In the genomic region with DNA sequence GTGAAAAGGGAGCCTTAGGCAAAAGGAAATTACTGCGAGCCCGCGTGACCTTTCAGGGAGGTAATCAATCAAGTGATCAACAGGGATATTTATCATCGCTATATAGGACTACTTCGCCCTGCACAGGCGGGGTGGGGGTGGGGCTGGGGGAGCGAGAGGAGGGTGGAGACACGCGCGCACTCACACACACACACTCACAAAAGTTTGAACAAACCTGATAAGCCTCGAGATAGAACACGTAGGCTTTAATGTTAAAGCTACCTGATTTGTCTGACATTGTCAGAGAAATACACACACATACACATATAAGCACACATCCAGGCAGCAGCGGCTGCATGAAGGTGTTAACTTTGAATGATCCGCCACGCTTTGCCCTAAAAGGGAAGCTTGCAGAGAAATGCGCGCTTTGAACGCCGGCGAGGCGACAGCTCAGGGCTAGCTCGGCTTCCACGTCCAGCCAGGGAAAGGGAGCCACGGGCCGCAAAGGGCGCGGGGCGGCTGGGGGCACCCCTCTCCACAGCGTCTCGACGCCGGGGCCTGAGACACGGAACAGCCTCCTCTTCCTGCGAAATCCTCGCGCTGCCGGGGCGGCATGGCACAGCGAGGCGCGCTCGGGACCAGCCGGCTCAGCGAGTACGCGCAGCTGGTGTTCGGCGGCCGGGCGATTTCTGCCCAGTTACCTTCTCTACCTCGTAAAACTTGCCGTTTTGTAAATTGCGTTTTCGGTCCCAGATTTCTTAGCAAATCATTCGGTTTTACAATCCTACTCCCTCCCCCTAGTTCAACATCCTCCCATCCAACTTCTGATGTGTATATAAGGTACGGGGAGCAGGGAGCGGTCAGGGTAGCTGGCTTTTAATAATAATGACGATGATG, we compare ENCODE assay signal across 8 cellular contexts. TPM values are rescaled to one million over a fixed set of nuclear protein-coding genes. Genes with fewer than 3 reads are reported as not detected.
A peak's percentile ranks its signal among the peaks of the same experiment; 100 is the strongest.
DNase-seq lines count a peak whose midpoint lies in the region; TF ChIP-seq lines count a peak whose summit lies in the region.

No MANE protein-coding gene starts in this region.

- CTCF ChIA-PET in Calu3 (lab: Charles Lee), result interaction anchor here (0.6 to 3.7 kb wide), 35 partner anchors 18 to 1221 kb away, joined by 3 to 66 read pairs (median 4); a partner anchor contains a TSS
- CTCF ChIA-PET in HEK293T (lab: Yijun Ruan, JAX), result interaction anchor here (0.6 to 1.7 kb wide), 13 partner anchors 9 to 803 kb away, joined by 3 to 7 read pairs (median 3); no protein-coding TSS in a partner anchor
- CTCF ChIA-PET in SK-N-SH (lab: Yijun Ruan, JAX), result interaction anchor here (0.6 to 14.6 kb wide), 75 partner anchors 8 to 1079 kb away, joined by 3 to 322 read pairs (median 4); no protein-coding TSS in a partner anchor

- H3F3A ChIP-seq in SK-N-SH (replicated peaks; ENCODE audit: insufficient read depth), result peaks cover 5% of the 10 kb centered on the region

- H3K4me1 Mint-ChIP-seq in Calu3 (ENCODE audit: low read depth, unreplicated experiment) (peaks cover 30% of the 10 kb centered on the region), nephron progenitor cell (peaks cover 53% of the 10 kb centered on the region)

- no peak overlapping the region for H3K9ac ChIP-seq in SK-N-SH

- H3K79me2 ChIP-seq in SK-N-SH (ENCODE audit: insufficient read depth), result no peaks in the 10 kb centered on the region

- H3K27me3 Mint-ChIP-seq in Calu3 (ENCODE audit: unreplicated experiment), result no peaks in the 10 kb centered on the region
- H3K27me3 Mint-ChIP-seq in nephron progenitor cell (ENCODE audit: low read depth, poor library complexity), result peaks cover 89% of the 10 kb centered on the region

- 0 out of 2 replicates have a peak, but pooled peaks cover 2% of the 10 kb centered on the region for H3K9me3 ChIP-seq in SK-N-SH

- H3K27ac Mint-ChIP-seq in Calu3 (ENCODE audit: unreplicated experiment) (peak overlapping the region; percentile 60), nephron progenitor cell (no peak overlapping the region)

- no peaks in the 10 kb centered on the region for H4K20me1 ChIP-seq in SK-N-SH (ENCODE audit: insufficient read depth)

- TF ChIP-seq POLR2A in erythroblast (IDR thresholded peaks at IDR 0.05; ENCODE audit: low read length), result no peak

- intact Hi-C loops in Calu3 (cut with micrococcal nuclease; ENCODE audit: unreplicated experiment), result loop anchor here (2.0 to 5.0 kb wide), 8 partner anchors 76 to 798 kb away; no protein-coding TSS in a partner anchor

- 2% methylated on average over 41 of the region's 58 CpGs for WGBS in SK-N-SH (ENCODE audit: low lambda C conversion rate)

- H2AFZ ChIP-seq in SK-N-SH (ENCODE audit: low read depth), result 0 out of 2 replicates have a peak overlapping the region, but pooled peaks have one; percentile 52

- TF ChIP-seq CTCF in Calu3 (IDR thresholded peaks at IDR 0.05; ENCODE audit: unreplicated experiment) (no peak), SK-N-SH (IDR thresholded peaks at IDR 0.05) (no peak), nephron progenitor cell (IDR thresholded peaks at IDR 0.05) (no peak)

- H3K4me1 ChIP-seq in SK-N-SH (ENCODE audit: control insufficient read depth in 1 of 2, insufficient read depth in 2 of 2, low read depth in 1 of 2, low read length in 1 of 2), result peaks cover 6 to 11% of the 10 kb centered on the region in 2 experiments; a peak in 2 of 4 replicates

- H3K9me3 Mint-ChIP-seq in Calu3 (ENCODE audit: low read depth, unreplicated experiment) (no peaks in the 10 kb centered on the region), nephron progenitor cell (peaks cover 6% of the 10 kb centered on the region)

- H3K4me2 ChIP-seq in SK-N-SH, result peak overlapping the region; percentile 77

- H3K4me3 Mint-ChIP-seq in Calu3 (ENCODE audit: low read depth, unreplicated experiment) (peak overlapping the region; percentile 79), nephron progenitor cell (peak overlapping the region; percentile 79)

- H3K36me3 Mint-ChIP-seq in Calu3 (ENCODE audit: insufficient read depth, unreplicated experiment) (peaks cover 56% of the 10 kb centered on the region), nephron progenitor cell (ENCODE audit: low read depth) (peaks cover under 1% of the 10 kb centered on the region)

- BruUV-seq in Calu3 (replicated peaks; lab: Mats Ljungman, UMichigan), result no TSS peak

- H3K36me3 ChIP-seq in SK-N-SH (replicated peaks in 1 of 2; ENCODE audit: control insufficient read depth in 1 of 2, insufficient read depth in 2 of 2, low read length in 1 of 2), result no peaks in the 10 kb centered on the region

- no peaks in the 10 kb centered on the region for H3K9me2 ChIP-seq in SK-N-SH

- no peak for TF ChIP-seq EP300 in SK-N-SH (IDR thresholded peaks at IDR 0.05; ENCODE audit: borderline replicate concordance in 1 of 2, low read depth in 1 of 2, low read length in 1 of 2)

- DNase-seq in Calu3 (peak; percentile 76), HEK293T (ENCODE audit: extremely low spot score) (no peak), SK-N-SH (peak; percentile 68), erythroblast (lab: John Stamatoyannopoulos, UW) (peak; percentile 47 to 51), nephron progenitor cell (peak; percentile 70), amniotic stem cell (lab: John Stamatoyannopoulos, UW) (no peak), anterior cingulate cortex (lab: John Stamatoyannopoulos, UW) (no peak), cerebellar cortex (ENCODE audit: low spot score) (no peak)

- POLR2A ChIA-PET in HEK293T (lab: Yijun Ruan, JAX) (interaction anchor here (1.4 to 2.2 kb wide), 3 partner anchors 11 to 522 kb away, joined by 3 to 8 read pairs (median 3); no protein-coding TSS in a partner anchor), SK-N-SH (lab: Yijun Ruan, JAX) (no interaction called here)

- no peak for TF ChIP-seq RAD21 in SK-N-SH (IDR thresholded peaks at IDR 0.05; ENCODE audit: low read length)

- H3K27me3 ChIP-seq in SK-N-SH (ENCODE audit: insufficient read depth), result peaks cover 75% of the 10 kb centered on the region

- peak overlapping the region; percentile 35 to 54 for H3K4me3 ChIP-seq in SK-N-SH (ENCODE audit: low read depth in 2 of 2, low read length in 1 of 2)

- no peak overlapping the region for H3K27ac ChIP-seq in SK-N-SH (ENCODE audit: low read depth in 2 of 2, low read length in 1 of 2)

TF ChIP-seq in HEK293T, 16 proteins besides CTCF, POLR2A, EP300 and RAD21:
- TF ChIP-seq CTBP1 (IDR thresholded peaks at IDR 0.05; ENCODE audit: borderline replicate concordance) (peak; percentile 66), SP1 (IDR thresholded peaks at IDR 0.05) (no peak), NFRKB (IDR thresholded peaks at IDR 0.05) (no peak), SUZ12 (IDR thresholded peaks at IDR 0.05) (no peak), ARNT (IDR thresholded peaks at IDR 0.05) (peak; percentile 65), FOXA1 (IDR thresholded peaks at IDR 0.05) (no peak), L3MBTL2 (conservative IDR thresholded peaks at IDR 0.05) (peak; percentile 98)
- TF ChIP-seq, protein P1, sequence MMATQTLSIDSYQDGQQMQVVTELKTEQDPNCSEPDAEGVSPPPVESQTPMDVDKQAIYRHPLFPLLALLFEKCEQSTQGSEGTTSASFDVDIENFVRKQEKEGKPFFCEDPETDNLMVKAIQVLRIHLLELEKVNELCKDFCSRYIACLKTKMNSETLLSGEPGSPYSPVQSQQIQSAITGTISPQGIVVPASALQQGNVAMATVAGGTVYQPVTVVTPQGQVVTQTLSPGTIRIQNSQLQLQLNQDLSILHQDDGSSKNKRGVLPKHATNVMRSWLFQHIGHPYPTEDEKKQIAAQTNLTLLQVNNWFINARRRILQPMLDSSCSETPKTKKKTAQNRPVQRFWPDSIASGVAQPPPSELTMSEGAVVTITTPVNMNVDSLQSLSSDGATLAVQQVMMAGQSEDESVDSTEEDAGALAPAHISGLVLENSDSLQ (IDR thresholded peaks at IDR 0.05), result peak; percentile 84

TF ChIP-seq in SK-N-SH, 30 proteins besides CTCF, POLR2A, EP300 and RAD21:
- TF ChIP-seq, protein P2, sequence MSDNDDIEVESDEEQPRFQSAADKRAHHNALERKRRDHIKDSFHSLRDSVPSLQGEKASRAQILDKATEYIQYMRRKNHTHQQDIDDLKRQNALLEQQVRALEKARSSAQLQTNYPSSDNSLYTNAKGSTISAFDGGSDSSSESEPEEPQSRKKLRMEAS (IDR thresholded peaks at IDR 0.05; ENCODE audit: low read depth), result peak; percentile 47; the same call in 1 of the 2 replicates
- TF ChIP-seq MEF2A (IDR thresholded peaks at IDR 0.05; ENCODE audit: borderline replicate concordance, low read depth), result no peak

RNA-seq across cellular contexts. Expression of a gene that starts 4.8 kb away (rescaled TPM):
- total RNA-seq in Calu3 (2022), result 137 and 139 TPM in 2 replicates
- polyA plus RNA-seq in SK-N-SH (2012; rRNA removed), result 0.62 and 0.84 TPM in 2 replicates
- 0.50 and 0.67 TPM in 2 replicates for polyA plus RNA-seq in SK-N-SH (2012; cell fraction: cytosol; rRNA removed)
- polyA plus RNA-seq in SK-N-SH (2012; cell fraction: nucleus; rRNA removed), result 1.1 and 1.5 TPM in 2 replicates

Comparison
In these comparisons a context has a peak if more than half of its experiments do, and no peak if none do; other contexts are left out.
1. DNase-seq: peak in Calu3 (single experiment), SK-N-SH (single experiment), erythroblast (2 of 2) and nephron progenitor cell (single experiment); none in HEK293T (single experiment), amniotic stem cell (single experiment), anterior cingulate cortex (0 of 58) and cerebellar cortex (single experiment).